In the genomic region with DNA sequence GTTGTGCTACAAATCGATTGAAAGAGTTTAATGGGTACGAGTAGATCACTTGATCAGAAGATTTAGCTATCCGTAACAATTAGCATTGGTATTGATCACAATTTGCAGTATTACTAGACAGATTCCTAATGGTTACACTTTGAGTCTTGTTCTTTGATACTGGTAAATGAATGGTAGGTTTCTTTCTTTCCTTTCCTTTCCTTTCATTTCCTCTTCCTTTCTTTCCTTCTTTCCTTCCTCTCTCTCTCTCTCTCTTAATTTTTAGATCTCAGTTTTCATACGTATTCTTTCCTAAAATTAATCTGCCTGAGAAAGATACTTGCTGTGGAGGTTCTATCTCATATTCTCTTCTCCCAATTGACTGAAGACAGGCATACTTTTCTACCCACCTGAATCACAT, we compare ENCODE assay signal across 1 cellular context.
TF ChIP-seq lines count a peak whose summit lies in the region.

No MANE protein-coding gene starts in this region.

TF ChIP-seq in A549, 52 proteins besides CTCF, POLR2A, EP300 and RAD21 (continued from another document):
- TF ChIP-seq, protein P1, sequence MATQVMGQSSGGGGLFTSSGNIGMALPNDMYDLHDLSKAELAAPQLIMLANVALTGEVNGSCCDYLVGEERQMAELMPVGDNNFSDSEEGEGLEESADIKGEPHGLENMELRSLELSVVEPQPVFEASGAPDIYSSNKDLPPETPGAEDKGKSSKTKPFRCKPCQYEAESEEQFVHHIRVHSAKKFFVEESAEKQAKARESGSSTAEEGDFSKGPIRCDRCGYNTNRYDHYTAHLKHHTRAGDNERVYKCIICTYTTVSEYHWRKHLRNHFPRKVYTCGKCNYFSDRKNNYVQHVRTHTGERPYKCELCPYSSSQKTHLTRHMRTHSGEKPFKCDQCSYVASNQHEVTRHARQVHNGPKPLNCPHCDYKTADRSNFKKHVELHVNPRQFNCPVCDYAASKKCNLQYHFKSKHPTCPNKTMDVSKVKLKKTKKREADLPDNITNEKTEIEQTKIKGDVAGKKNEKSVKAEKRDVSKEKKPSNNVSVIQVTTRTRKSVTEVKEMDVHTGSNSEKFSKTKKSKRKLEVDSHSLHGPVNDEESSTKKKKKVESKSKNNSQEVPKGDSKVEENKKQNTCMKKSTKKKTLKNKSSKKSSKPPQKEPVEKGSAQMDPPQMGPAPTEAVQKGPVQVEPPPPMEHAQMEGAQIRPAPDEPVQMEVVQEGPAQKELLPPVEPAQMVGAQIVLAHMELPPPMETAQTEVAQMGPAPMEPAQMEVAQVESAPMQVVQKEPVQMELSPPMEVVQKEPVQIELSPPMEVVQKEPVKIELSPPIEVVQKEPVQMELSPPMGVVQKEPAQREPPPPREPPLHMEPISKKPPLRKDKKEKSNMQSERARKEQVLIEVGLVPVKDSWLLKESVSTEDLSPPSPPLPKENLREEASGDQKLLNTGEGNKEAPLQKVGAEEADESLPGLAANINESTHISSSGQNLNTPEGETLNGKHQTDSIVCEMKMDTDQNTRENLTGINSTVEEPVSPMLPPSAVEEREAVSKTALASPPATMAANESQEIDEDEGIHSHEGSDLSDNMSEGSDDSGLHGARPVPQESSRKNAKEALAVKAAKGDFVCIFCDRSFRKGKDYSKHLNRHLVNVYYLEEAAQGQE (IDR thresholded peaks at IDR 0.05) = no peak
- no peak for TF ChIP-seq ZSCAN20 (CRISPR knock-in tag; IDR thresholded peaks at IDR 0.05)
- TF ChIP-seq ELK1 (IDR thresholded peaks at IDR 0.05; ENCODE audit: low read depth, low read length) = no peak
- TF ChIP-seq BHLHE40 (IDR thresholded peaks at IDR 0.05; ENCODE audit: low read depth, low read length) = no peak
- TF ChIP-seq SMC3 (IDR thresholded peaks at IDR 0.05) = no peak
- TF ChIP-seq NPAS2 (CRISPR knock-in tag; IDR thresholded peaks at IDR 0.05; ENCODE audit: borderline replicate concordance) = no peak
- no peak for TF ChIP-seq RFX5 (IDR thresholded peaks at IDR 0.05)
- no peak for TF ChIP-seq CBX2 (IDR thresholded peaks at IDR 0.05; ENCODE audit: borderline replicate concordance, low read depth)
- no peak for TF ChIP-seq FOSL2 (IDR thresholded peaks at IDR 0.05)
- TF ChIP-seq FOSL2 (CRISPR knock-in tag; IDR thresholded peaks at IDR 0.05) = no peak
- no peak for TF ChIP-seq RNF2 (IDR thresholded peaks at IDR 0.05; ENCODE audit: borderline replicate concordance, low read depth)
- no peak for TF ChIP-seq HOXB5 (CRISPR knock-in tag; IDR thresholded peaks at IDR 0.05)
